Comparison of ENCODE assay signal across 15 cellular contexts in genomic region chr1:247456914-247457638, GRCh38. TPM values are rescaled to one million over a fixed set of nuclear protein-coding genes. Genes with fewer than 3 reads are reported as not detected.
A peak's percentile ranks its signal among the peaks of the same experiment; 100 is the strongest.
DNase-seq lines count a peak whose midpoint lies in the region; ATAC-seq and TF ChIP-seq lines count a peak whose summit lies in the region.
"Had no signal": no experiment of that assay in that cellular context is flagged by ENCODE, and none has a peak within 500 bp of the region (broad histone marks: within the 10 kb centered on the region; RNA-seq: fewer than 3 reads in every experiment).

No MANE protein-coding gene starts in this region.

- peaks cover 10% of the 10 kb centered on the region for H3K27me3 ChIP-seq in DND-41 (ENCODE audit: insufficient read depth, low read length, poor library complexity)
- H3K27me3 ChIP-seq: pancreas had no signal

- POLR2A ChIA-PET in GM10248 (lab: Yijun Ruan, JAX): no interaction called here

- TF ChIP-seq CTCF in DND-41 (IDR thresholded peaks at IDR 0.05; ENCODE audit: borderline replicate concordance, extremely low read depth, low read length, poor library complexity, severe bottlenecking) (no peak), GM10248 (IDR thresholded peaks at IDR 0.05; ENCODE audit: control extremely low read depth, extremely low read depth, low read depth, missing control alignments) (no peak)

- CTCF ChIA-PET in GM10248 (lab: Yijun Ruan, JAX): no interaction called here

- H3K27ac ChIP-seq in DND-41 (ENCODE audit: low read length) (no peak overlapping the region), cingulate gyrus (ENCODE audit: low read depth, low read length) (peak overlapping the region; percentile 55)
- H3K27ac ChIP-seq: C4-2B, pancreas had no signal

- H3K79me2 ChIP-seq in DND-41 (ENCODE audit: insufficient read depth, low read length): no peaks in the 10 kb centered on the region

- H3K4me2 ChIP-seq in DND-41 (ENCODE audit: insufficient read depth, low read length): no peak overlapping the region

- H3K4me1 ChIP-seq in DND-41 (ENCODE audit: insufficient read depth, low read length): no peaks in the 10 kb centered on the region
- H3K4me1 ChIP-seq: pancreas had no signal

- ATAC-seq in DND-41 (ENCODE audit: insufficient read depth, low read depth): peak; percentile 55

- H4K20me1 ChIP-seq in DND-41 (ENCODE audit: insufficient read depth, low read length): no peaks in the 10 kb centered on the region

- no peak overlapping the region for H3K4me3 ChIP-seq in DND-41 (ENCODE audit: low read depth in 1 of 2, low read length in 2 of 2)
- H3K4me3 ChIP-seq: pancreas had no signal

- no peak overlapping the region for H2AFZ ChIP-seq in DND-41 (ENCODE audit: low read depth, low read length)

- intact Hi-C loops in posterior cingulate gyrus (cut with DNase I): no loop called here

- no peaks in the 10 kb centered on the region for H3K36me3 ChIP-seq in DND-41 (ENCODE audit: insufficient read depth, low read length)
- H3K36me3 ChIP-seq: pancreas had no signal

- no peaks in the 10 kb centered on the region for H3K9me3 ChIP-seq in DND-41 (ENCODE audit: insufficient read depth, low read length, severe bottlenecking)
- H3K9me3 ChIP-seq: pancreas had no signal

- no peak for DNase-seq in DND-41
- DNase-seq in M059J (ENCODE audit: low read depth): peak; percentile 57
- DNase-seq in posterior cingulate gyrus: peak in 8 of 10 donors; percentile 28 to 93 (median 62)
- no peak for DNase-seq in NCI-H2227 treated with DMSO at 0.1 percent for 48 hours (lab: John Stamatoyannopoulos, UW)
- no peak for DNase-seq in GM10248 (ENCODE audit: extremely low spot score)
- no peak for DNase-seq in SIG-M5 (lab: John Stamatoyannopoulos, UW)
- DNase-seq: activated naive CD4-positive, alpha-beta T cell treated with anti-CD3 and anti-CD28 coated beads, Interleukin-2, amount 10 ng/mL, durations not matched to agents 7 days and 5 days; endodermal cell; foreskin fibroblast; NCI-H1092; NCI-H446; pancreas had no signal

- no peak overlapping the region for H3K9ac ChIP-seq in DND-41 (ENCODE audit: low read depth, low read length)

RNA-seq across cellular contexts. Expression of gene OR2B11, which starts 0.8 kb away (rescaled TPM):
- total RNA-seq in M059J (2014; rRNA removed; shearing (Covaris generic)): not detected in 2 replicates
- total RNA-seq: endodermal cell, mesenteric fat pad, pancreas had no signal

RNA-seq across cellular contexts. Expression of gene NLRP3, which starts 41.1 kb away (rescaled TPM):
- 7.4 and 9.2 TPM in 2 replicates for total RNA-seq in M059J (2014; rRNA removed; shearing (Covaris generic))

Comparison
In these comparisons a context has a peak if more than half of its experiments do, and no peak if none do; other contexts are left out.
1. DNase-seq: peak in M059J (single experiment) and posterior cingulate gyrus (8 of 10); none in DND-41 (single experiment), NCI-H2227 treated with DMSO at 0.1 percent for 48 hours (single experiment), GM10248 (single experiment) and SIG-M5 (single experiment).